In genomic region chr2:86397989-86398388, GRCh38 we compare ENCODE assay signal across 30 cellular contexts. TPM values are rescaled to one million over a fixed set of nuclear protein-coding genes. Genes with fewer than 3 reads are reported as not detected.
DNase-seq lines count a peak whose midpoint lies in the region; ATAC-seq, FAIRE-seq and TF ChIP-seq lines count a peak whose summit lies in the region.
"Had no signal": no experiment of that assay in that cellular context is flagged by ENCODE, and none has a peak within 500 bp of the region (broad histone marks: within the 10 kb centered on the region; RNA-seq: fewer than 3 reads in every experiment).

No MANE protein-coding gene starts in this region.

- H3K27ac ChIP-seq in OCI-LY7 (ENCODE audit: low read depth, low read length, poor library complexity, severe bottlenecking) (no peak overlapping the region), H1 (ENCODE audit: low read depth, low read length) (no peak overlapping the region)
- H3K27ac ChIP-seq: body of pancreas, C4-2B, esophagus squamous epithelium, gastroesophageal sphincter, SK-N-MC, skin epidermis, suprapubic skin, vagina had no signal

- H4K5ac ChIP-seq in H1 (ENCODE audit: insufficient read length, low read depth, low read length): no peak overlapping the region

- H3K4me3 ChIP-seq in OCI-LY7 (ENCODE audit: low read depth, low read length, poor library complexity, severe bottlenecking): no peak overlapping the region
- no peak overlapping the region for H3K4me3 ChIP-seq in H1 (ENCODE audit: extremely low read depth in 1 of 4, insufficient read depth in 2 of 4, low read depth in 3 of 4, low read length in 4 of 4)
- H3K4me3 ChIP-seq: body of pancreas, esophagus squamous epithelium, gastroesophageal sphincter, lung, SK-N-MC, skin epidermis, suprapubic skin, vagina had no signal

- BruUV-seq in OCI-LY7 (replicated peaks; lab: Mats Ljungman, UMichigan): no TSS peak

- no peak overlapping the region for H3K18ac ChIP-seq in H1 (ENCODE audit: extremely low read depth, low read length)

- no peak overlapping the region for H3K9ac ChIP-seq in H1 (replicated peaks in 1 of 4; ENCODE audit: extremely low read depth in 1 of 4, low read depth in 3 of 4, low read length in 3 of 4)

- DNase-seq in GM13976 (ENCODE audit: low spot score) (peak; percentile 21), OCI-LY7 (ENCODE audit: low spot score) (peak; percentile 10), H1 (ENCODE audit: low read depth in 1 of 2, low spot score in 2 of 2) (no peak), NCI-H526 (lab: John Stamatoyannopoulos, UW) (no peak), NCI-H1417 treated with DMSO at 0.1 percent for 48 hours (lab: John Stamatoyannopoulos, UW) (no peak)
- DNase-seq: activated CD4-positive, alpha-beta memory T cell treated with anti-CD3 and anti-CD28 coated beads, Interleukin-2, amount 10 ng/mL, durations not matched to agents 7 days and 5 days; activated CD4-positive, CD25-positive, alpha-beta regulatory T cell; activated effector memory CD4-positive, alpha-beta T cell treated with Interleukin-2 at 50 U/mL for 16 hours; activated naive CD8-positive, alpha-beta T cell treated with anti-CD3 and anti-CD28 coated beads, Interleukin-2, amount 10 ng/mL, durations not matched to agents 7 days and 5 days; body of pancreas; effector memory CD4-positive, alpha-beta T cell; esophagus squamous epithelium; H7; kidney; NCI-H1105; NCI-H2081 treated with DMSO at 0.1 percent for 48 hours; NK-92 treated with Interleukin-12 subunit alpha and Interleukin-12 subunit beta, amount 100 ng/mL, for 24 hours; RPMI8226; stimulated activated CD4-positive, alpha-beta T cell treated with anti-CD3 and anti-CD28 coated beads, Interleukin-2, amount 100 ng/mL, for 24 hours had no signal

- H2AFZ ChIP-seq in OCI-LY7 (ENCODE audit: low read length) (peak overlapping the region; percentile 59), H1 (ENCODE audit: low read length) (peak overlapping the region; percentile 39; the same call in 1 of the 2 replicates)

- no peak overlapping the region for H3K4ac ChIP-seq in H1 (replicated peaks; ENCODE audit: insufficient read length, low read depth, low read length)

- intact Hi-C loops in OCI-LY7 (cut with micrococcal nuclease; ENCODE audit: unreplicated experiment): no loop called here

- H3K9me3 ChIP-seq in OCI-LY7 (ENCODE audit: low read length) (no peaks in the 10 kb centered on the region), H1 (ENCODE audit: insufficient read depth in 2 of 2, low read depth in 1 of 2, low read length in 1 of 2) (no peaks in the 10 kb centered on the region)
- H3K9me3 ChIP-seq: body of pancreas, esophagus squamous epithelium, gastroesophageal sphincter, suprapubic skin, vagina had no signal

- no peak for TF ChIP-seq EP300 in H1 (IDR thresholded peaks at IDR 0.05; ENCODE audit: borderline replicate concordance in 1 of 2, low read depth in 2 of 2, low read length in 2 of 2)

- H4K91ac ChIP-seq in H1 (replicated peaks; ENCODE audit: insufficient read length, low read length): no peak overlapping the region

- H2BK5ac ChIP-seq in H1 (ENCODE audit: low read depth, low read length): no peak overlapping the region

- no peak for TF ChIP-seq CTCF in GM13976 (IDR thresholded peaks at IDR 0.05; ENCODE audit: borderline replicate concordance, control extremely low read depth, extremely low read depth, insufficient read depth, missing control alignments)
- TF ChIP-seq CTCF in OCI-LY7 (conservative IDR thresholded peaks at IDR 0.05; ENCODE audit: low read length): no peak
- TF ChIP-seq CTCF in H1 (IDR thresholded peaks at IDR 0.05; ENCODE audit: control extremely low read depth in 1 of 3, insufficient read depth in 1 of 3, low read depth in 1 of 3, low read length in 3 of 3): no peak

- no peak overlapping the region for H2AK5ac ChIP-seq in H1 (ENCODE audit: low read depth, low read length)

- no peak for TF ChIP-seq POLR2A in H1 (IDR thresholded peaks at IDR 0.05; ENCODE audit: control extremely low read depth in 1 of 2, low read depth in 2 of 2, low read length in 2 of 2)

- POLR2A ChIA-PET in OCI-LY7 (lab: Charles Lee) (no interaction called here), H1 (lab: Charles Lee; ENCODE audit: partially characterized antibody) (interaction anchor here (2.3 kb wide), 1 partner anchor 43 kb away, joined by 8 read pairs; the partner anchor contains the start of gene KDM3A)

- no peaks in the 10 kb centered on the region for H4K20me1 ChIP-seq in OCI-LY7 (ENCODE audit: insufficient read depth, low read length)
- H4K20me1 ChIP-seq in H1 (replicated peaks in 1 of 2; ENCODE audit: control insufficient read depth in 1 of 2, insufficient read depth in 2 of 2, low read length in 2 of 2): no peaks in the 10 kb centered on the region

- no peak overlapping the region for H4K8ac ChIP-seq in H1 (ENCODE audit: extremely low read depth, insufficient read depth, low read length)

- no peak for TF ChIP-seq RAD21 in H1 (IDR thresholded peaks at IDR 0.05 in 1 of 2, conservative IDR thresholded peaks at IDR 0.05 in 1 of 2; ENCODE audit: low read depth in 2 of 2, low read length in 2 of 2)

- no peak overlapping the region for H3K14ac ChIP-seq in H1 (ENCODE audit: insufficient read length)

- ATAC-seq in HG02938 (IDR thresholded peaks at IDR 0.05; ENCODE audit: unreplicated experiment): peak; percentile 78
- no peak for ATAC-seq in GM21381 (IDR thresholded peaks at IDR 0.05; ENCODE audit: unreplicated experiment)
- no peak for ATAC-seq in GM19351 (IDR thresholded peaks at IDR 0.05; ENCODE audit: unreplicated experiment)
- ATAC-seq: body of pancreas; gastroesophageal sphincter; stimulated activated effector memory CD8-positive, alpha-beta T cell treated with anti-CD3 and anti-CD28 coated beads, Interleukin-12 subunit alpha, Interleukin-12 subunit beta, amount 100 ng/mL, for 72 hours had no signal

- FAIRE-seq in H1 (lab: Jason Lieb, UNC): no peak
- FAIRE-seq: kidney had no signal

- no peaks in the 10 kb centered on the region; a peak in 1 of 7 replicates for H3K27me3 ChIP-seq in H1 (replicated peaks in 1 of 4; ENCODE audit: control insufficient read depth in 3 of 4, extremely low read depth in 1 of 4, insufficient read depth in 3 of 4, low read length in 3 of 4)
- H3K27me3 ChIP-seq: body of pancreas, esophagus squamous epithelium, gastroesophageal sphincter, suprapubic skin, vagina had no signal

- H3K4me1 ChIP-seq in OCI-LY7 (ENCODE audit: insufficient read depth, low read length, poor library complexity, severe bottlenecking) (peaks cover 25% of the 10 kb centered on the region), H1 (replicated peaks in 1 of 4; ENCODE audit: control insufficient read depth in 3 of 4, insufficient read depth in 4 of 4, low read length in 3 of 4) (no peaks in the 10 kb centered on the region)
- H3K4me1 ChIP-seq: suprapubic skin, vagina had no signal

- no peaks in the 10 kb centered on the region for H3K79me2 ChIP-seq in OCI-LY7 (ENCODE audit: insufficient read depth, low read depth, low read length)
- H3K79me2 ChIP-seq in H1 (ENCODE audit: control insufficient read depth in 1 of 2, insufficient read depth in 2 of 2, low read length in 2 of 2): no peaks in the 10 kb centered on the region

- no peak overlapping the region for H2BK20ac ChIP-seq in H1 (ENCODE audit: low read length)

- H3K9me2 ChIP-seq in OCI-LY7 (ENCODE audit: insufficient read depth, low read length): no peaks in the 10 kb centered on the region

- in situ Hi-C loops in GM13976 (cut with MboI; ENCODE audit: low sequenced_read_pairs, unreplicated experiment): no loop called here

- H3K79me1 ChIP-seq in H1 (ENCODE audit: low read depth, low read length): no peaks in the 10 kb centered on the region

- H2BK12ac ChIP-seq in H1 (ENCODE audit: low read depth, low read length): no peak overlapping the region

- H3K23ac ChIP-seq in H1 (ENCODE audit: insufficient read length): no peak overlapping the region

- 0 out of 2 replicates have a peak overlapping the region, but pooled peaks have one; percentile 9 for H3K4me2 ChIP-seq in OCI-LY7 (ENCODE audit: low read length)
- no peak overlapping the region for H3K4me2 ChIP-seq in H1 (ENCODE audit: insufficient read depth in 1 of 2, low read depth in 2 of 2, low read length in 2 of 2)

- no peaks in the 10 kb centered on the region for H3K23me2 ChIP-seq in H1 (ENCODE audit: low read depth, low read length)

- no peak overlapping the region for H3K56ac ChIP-seq in H1 (replicated peaks; ENCODE audit: insufficient read length, low read depth, low read length)

- CTCF ChIA-PET in OCI-LY7 (lab: Charles Lee; ENCODE audit: unreplicated experiment): no interaction called here
- CTCF ChIA-PET in H1 (lab: Charles Lee; ENCODE audit: partially characterized antibody): interaction anchor here (1.1 to 2.6 kb wide), 2 partner anchors 11 to 15 kb away, joined by 4 to 14 read pairs; no protein-coding TSS in a partner anchor

- no peaks in the 10 kb centered on the region for H3K36me3 ChIP-seq in OCI-LY7 (ENCODE audit: insufficient read depth, low read length)
- no peaks in the 10 kb centered on the region for H3K36me3 ChIP-seq in H1 (ENCODE audit: control insufficient read depth in 2 of 4, insufficient read depth in 4 of 4, low read length in 3 of 4)
- H3K36me3 ChIP-seq: esophagus squamous epithelium, gastroesophageal sphincter, suprapubic skin, vagina had no signal

- 86% methylated on average over 6 of the region's 6 CpGs; no CpG with 5 or more reads in 1 of the 2 experiments for WGBS in H1 (ENCODE audit: extremely low coverage in 1 of 2, insufficient coverage in 1 of 2, insufficient read length in 1 of 2, insufficient replicate concordance in 2 of 2, low coverage in 1 of 2, low lambda C conversion rate in 2 of 2, missing lambda C conversion rate in 1 of 2), 2 experiments

- H2BK120ac ChIP-seq in H1 (replicated peaks; ENCODE audit: low read depth, low read length): no peak overlapping the region

- no peak overlapping the region for H2BK15ac ChIP-seq in H1 (ENCODE audit: low read length)

TF ChIP-seq in H1, 55 proteins besides CTCF, POLR2A, EP300 and RAD21:
- no peak for TF ChIP-seq JUND (IDR thresholded peaks at IDR 0.05; ENCODE audit: low read length)
- no peak for TF ChIP-seq EZH2 (IDR thresholded peaks at IDR 0.05; ENCODE audit: low read depth, low read length, severe bottlenecking)
- no peak for TF ChIP-seq KDM1A (IDR thresholded peaks at IDR 0.05; ENCODE audit: borderline replicate concordance, low read length)
- TF ChIP-seq SRF (IDR thresholded peaks at IDR 0.05; ENCODE audit: low read depth, low read length): no peak
- no peak for TF ChIP-seq NRF1 (IDR thresholded peaks at IDR 0.05; ENCODE audit: low read depth, low read length)

RNA-seq across cellular contexts. Expression of gene KDM3A, which starts 43.2 kb away (rescaled TPM):
- total RNA-seq in OCI-LY7 (2014; rRNA removed; shearing (Covaris generic)): 14.5 and 30.6 TPM in 2 replicates
- 39.5 and 55.7 TPM in 2 replicates for total RNA-seq in OCI-LY7 (2022)
- total RNA-seq in H1 (2021; fragmentation: NEBNext Ultra II Directional; extraction: Animal tissue kit (Norgen Biotek cat#: 25700)): 25.3 and 29.2 TPM in 2 replicates
- polyA plus RNA-seq in H1 (2011; rRNA removed): 8.3 and 15.8 TPM in 2 replicates
- polyA plus RNA-seq in H1 (2011; cell fraction: cytosol; rRNA removed): 15.7 TPM
- 12.7 TPM for polyA plus RNA-seq in H1 (2011; cell fraction: nucleus; rRNA removed)
- polyA plus RNA-seq in H1 (2012, experiment 1 of 2): 14.9 to 18.7 TPM (median 16.8 TPM) in 4 replicates
- polyA plus RNA-seq in H1 (2012, experiment 2 of 2): 1.8 TPM
- polyA plus RNA-seq in H1 (2013, experiment 1 of 2): 13.7 TPM
- 11.6 TPM for polyA plus RNA-seq in H1 (2013, experiment 2 of 2)
- polyA minus RNA-seq in H1 (2011; rRNA and poly(A)+ RNA removed): 37.3 and 54.7 TPM in 2 replicates
- polyA minus RNA-seq in H1 (2011; cell fraction: cytosol; rRNA and poly(A)+ RNA removed): 25.2 TPM
- polyA minus RNA-seq in H1 (2011; cell fraction: nucleus; rRNA and poly(A)+ RNA removed): 55.1 TPM

Comparison
In these comparisons a context has a peak if more than half of its experiments do, and no peak if none do; other contexts are left out.
1. DNase-seq: peak in GM13976 (single experiment) and OCI-LY7 (single experiment); none in H1 (0 of 2), NCI-H526 (0 of 2) and NCI-H1417 treated with DMSO at 0.1 percent for 48 hours (single experiment).